In genomic region chr1:28796321-28797213, GRCh38 we compare ENCODE assay signal across 26 cellular contexts. TPM values are rescaled to one million over a fixed set of nuclear protein-coding genes. Genes with fewer than 3 reads are reported as not detected.
DNase-seq lines count a peak whose midpoint lies in the region; ATAC-seq, FAIRE-seq and TF ChIP-seq lines count a peak whose summit lies in the region.
"Had no signal": no experiment of that assay in that cellular context is flagged by ENCODE, and none has a peak within 500 bp of the region (broad histone marks: within the 10 kb centered on the region; RNA-seq: fewer than 3 reads in every experiment).

No MANE protein-coding gene starts in this region.

- no peak overlapping the region for H3K4me3 ChIP-seq in BE2C (ENCODE audit: low read depth, low read length)
- no peak overlapping the region for H3K4me3 ChIP-seq in Caco-2 (ENCODE audit: low read depth, low read length)
- no peak overlapping the region for H3K4me3 ChIP-seq in lower lobe of right lung
- H3K4me3 ChIP-seq: HAP-1, ovary, sigmoid colon, transverse colon had no signal

- intact Hi-C loops in Caco-2 (cut with micrococcal nuclease; ENCODE audit: unreplicated experiment), result no loop called here
- intact Hi-C loops in lower lobe of right lung (cut with DNase I), result no loop called here

- H3K36me3 Mint-ChIP-seq in Caco-2 (ENCODE audit: insufficient read depth, unreplicated experiment), result no peaks in the 10 kb centered on the region
- H3K36me3 Mint-ChIP-seq: IgD-negative memory B cell; stimulated activated naive B cell treated with anti-CD40 and anti-IgM and Interleukin-4, amounts not matched to agents 10 μg/mL and 1 μg/mL and 100 μg/mL, for 72 hours had no signal

- H3K27ac ChIP-seq in lower lobe of right lung, result no peak overlapping the region
- H3K27ac ChIP-seq: ovary, sigmoid colon, transverse colon had no signal

- H3K36me3 ChIP-seq in BE2C (no peaks in the 10 kb centered on the region), Caco-2 (ENCODE audit: control insufficient read depth, insufficient read depth, low read length) (no peaks in the 10 kb centered on the region), lower lobe of right lung (no peaks in the 10 kb centered on the region)
- H3K36me3 ChIP-seq: HAP-1, ovary, sigmoid colon, transverse colon had no signal

- POLR2A ChIA-PET in Caco-2 (lab: Charles Lee), result no interaction called here

- TF ChIP-seq CTCF in BE2C (IDR thresholded peaks at IDR 0.05; ENCODE audit: low read depth, low read length) (peak; percentile 45), D721Med (IDR thresholded peaks at IDR 0.05; ENCODE audit: insufficient read depth, missing control alignments) (peak; percentile 45), Caco-2 (IDR thresholded peaks at IDR 0.05; ENCODE audit: insufficient read depth in 1 of 2, low read depth in 1 of 2, low read length in 1 of 2, severe bottlenecking in 1 of 2, unreplicated experiment in 1 of 2) (no peak), lower lobe of right lung (IDR thresholded peaks at IDR 0.05) (no peak)

- ATAC-seq in HG03460 (IDR thresholded peaks at IDR 0.05; ENCODE audit: unreplicated experiment), result no peak
- ATAC-seq in lower lobe of right lung, result no peak
- ATAC-seq: stimulated activated naive B cell treated with anti-CD40 and anti-IgM and Interleukin-4, amounts not matched to agents 10 μg/mL and 1 μg/mL and 100 μg/mL, for 72 hours had no signal

- no peaks in the 10 kb centered on the region for H3K9me3 Mint-ChIP-seq in Caco-2 (ENCODE audit: unreplicated experiment)
- H3K9me3 Mint-ChIP-seq: IgD-negative memory B cell; stimulated activated naive B cell treated with anti-CD40 and anti-IgM and Interleukin-4, amounts not matched to agents 10 μg/mL and 1 μg/mL and 100 μg/mL, for 72 hours had no signal

- H3K9me3 ChIP-seq in BE2C (no peaks in the 10 kb centered on the region), Caco-2 (no peaks in the 10 kb centered on the region), lower lobe of right lung (no peaks in the 10 kb centered on the region)
- H3K9me3 ChIP-seq: HAP-1, ovary, sigmoid colon, transverse colon had no signal

- CTCF ChIA-PET in Caco-2 (lab: Charles Lee), result interaction anchor here (0.7 to 1.8 kb wide), 2 partner anchors 79 to 80 kb away, joined by 3 to 8 read pairs; no protein-coding TSS in a partner anchor

- no peaks in the 10 kb centered on the region for H3K27me3 ChIP-seq in BE2C
- no peaks in the 10 kb centered on the region for H3K27me3 ChIP-seq in Caco-2 (replicated peaks; ENCODE audit: control insufficient read depth, insufficient read depth, low read length)
- H3K27me3 ChIP-seq in lower lobe of right lung (ENCODE audit: low read depth), result no peaks in the 10 kb centered on the region
- H3K27me3 ChIP-seq: ovary, transverse colon had no signal

- FAIRE-seq in D721Med (lab: Jason Lieb, UNC), result no peak
- FAIRE-seq: GM12891 had no signal

- H3K27me3 Mint-ChIP-seq in Caco-2 (ENCODE audit: insufficient read depth, unreplicated experiment), result no peaks in the 10 kb centered on the region

- H3K4me1 Mint-ChIP-seq in Caco-2 (ENCODE audit: low read depth, unreplicated experiment), result no peaks in the 10 kb centered on the region
- H3K4me1 Mint-ChIP-seq: stimulated activated naive B cell treated with anti-CD40 and anti-IgM and Interleukin-4, amounts not matched to agents 10 μg/mL and 1 μg/mL and 100 μg/mL, for 72 hours had no signal

- DNase-seq in BE2C (peak; percentile 41), D721Med (ENCODE audit: insufficient read length, low spot score) (no peak), SK-N-DZ (ENCODE audit: low spot score) (peak; percentile 57), left kidney (ENCODE audit: low read depth, low spot score) (peak; percentile 57), Caco-2 (no peak), lower lobe of right lung (no peak)
- DNase-seq: activated CD4-positive, alpha-beta T cell treated with anti-CD3 and anti-CD28 coated beads, Interleukin-2, amount 50 U/mL, for 4 hours; activated gamma-delta T cell treated with Interleukin-2 at 50 U/mL for 16 hours; activated T-cell treated with anti-CD3 and anti-CD28 coated beads for 4 hours; amygdala; central memory CD4-positive, alpha-beta T cell; glutamatergic neuron; NCI-H1694 treated with DMSO at 0.1 percent for 48 hours; NCI-H226; ovary; sigmoid colon; stimulated activated naive B cell treated with anti-CD40 and anti-IgM and Interleukin-4, amounts not matched to agents 10 μg/mL and 1 μg/mL and 100 μg/mL, for 72 hours; T-helper 1 cell; transverse colon had no signal

- H3K4me1 ChIP-seq in BE2C (no peaks in the 10 kb centered on the region), Caco-2 (no peaks in the 10 kb centered on the region), lower lobe of right lung (no peaks in the 10 kb centered on the region)
- H3K4me1 ChIP-seq: HAP-1, sigmoid colon, transverse colon had no signal

- no peak overlapping the region for H3K4me3 Mint-ChIP-seq in Caco-2 (ENCODE audit: unreplicated experiment)
- H3K4me3 Mint-ChIP-seq: IgD-negative memory B cell; stimulated activated naive B cell treated with anti-CD40 and anti-IgM and Interleukin-4, amounts not matched to agents 10 μg/mL and 1 μg/mL and 100 μg/mL, for 72 hours had no signal

- H3K27ac Mint-ChIP-seq in Caco-2 (ENCODE audit: unreplicated experiment), result no peak overlapping the region
- H3K27ac Mint-ChIP-seq: IgD-negative memory B cell; stimulated activated naive B cell treated with anti-CD40 and anti-IgM and Interleukin-4, amounts not matched to agents 10 μg/mL and 1 μg/mL and 100 μg/mL, for 72 hours had no signal

- no TSS peak for BruUV-seq in Caco-2 (replicated peaks; lab: Mats Ljungman, UMichigan)

RNA-seq across cellular contexts. Expression of gene OPRD1, which starts 15.4 kb away (rescaled TPM):
- 4.1 TPM for polyA plus RNA-seq in BE2C (2012; ENCODE audit: insufficient read depth, insufficient read length, low read depth)
- polyA plus RNA-seq in SK-N-DZ (2014; cell fraction: cytosol; rRNA removed), result 14.6 and 18.4 TPM in 2 replicates
- 29.6 and 36.1 TPM in 2 replicates for polyA plus RNA-seq in SK-N-DZ (2014; cell fraction: nucleus; rRNA removed)
- total RNA-seq in Caco-2 (2022), result 0.07 and 0.12 TPM in 2 replicates
- total RNA-seq in lower lobe of right lung, result not detected
- total RNA-seq: lower leg skin had no signal
- polyA plus RNA-seq: BJ, esophagus, ovary had no signal

RNA-seq across cellular contexts. Expression of gene YTHDF2, which starts 59.8 kb away (rescaled TPM):
- 107 TPM for polyA plus RNA-seq in BE2C (2012; ENCODE audit: insufficient read depth, insufficient read length, low read depth)
- polyA plus RNA-seq in SK-N-DZ (2014; cell fraction: cytosol; rRNA removed), result 56.2 and 111 TPM in 2 replicates
- polyA plus RNA-seq in SK-N-DZ (2014; cell fraction: nucleus; rRNA removed), result 39.4 and 60.0 TPM in 2 replicates
- total RNA-seq in Caco-2 (2022) (45.8 and 51.5 TPM in 2 replicates), lower lobe of right lung (70.9 TPM)

Comparison
In these comparisons a context has a peak if more than half of its experiments do, and no peak if none do; other contexts are left out.
1. DNase-seq: peak in BE2C (single experiment), SK-N-DZ (single experiment) and left kidney (single experiment); none in D721Med (single experiment), Caco-2 (0 of 2) and lower lobe of right lung (single experiment).
2. CTCF ChIP-seq: peak in BE2C (single experiment) and D721Med (single experiment); none in Caco-2 (0 of 2) and lower lobe of right lung (single experiment).